23 cellular contexts compared by ENCODE assay signal in genomic region chr15:70646169-70646568, GRCh38.
"Had no signal": no experiment of that assay in that cellular context is flagged by ENCODE, and none has a peak within 500 bp of the region (broad histone marks: within the 10 kb centered on the region; RNA-seq: fewer than 3 reads in every experiment).

No MANE protein-coding gene starts in this region.

- H3K9me3 ChIP-seq: esophagus muscularis mucosa, gastroesophageal sphincter, heart right ventricle, left ventricle myocardium inferior, lower lobe of right lung had no signal

- H3K4me3 ChIP-seq: coronary artery, dorsolateral prefrontal cortex, esophagus muscularis mucosa, gastroesophageal sphincter, heart right ventricle, left ventricle myocardium inferior, lower lobe of right lung had no signal

- H3K4me1 ChIP-seq: esophagus muscularis mucosa, gastroesophageal sphincter, left ventricle myocardium inferior, lower lobe of right lung had no signal

- H3K27ac ChIP-seq: coronary artery, esophagus muscularis mucosa, foreskin keratinocyte, gastroesophageal sphincter, heart right ventricle, left ventricle myocardium inferior, lower lobe of right lung had no signal

- FAIRE-seq: colon, endothelial cell of umbilical vein, frontal cortex, islet of Langerhans, keratinocyte had no signal

- DNase-seq: dermis blood vessel endothelial cell; dorsolateral prefrontal cortex; effector CD4-positive, alpha-beta T cell; effector memory CD4-positive, alpha-beta T cell; foreskin keratinocyte; glutamatergic neuron; head of caudate nucleus; heart right ventricle; hippocampal formation; left cardiac atrium; left ventricle myocardium inferior; lower lobe of right lung; mesenchymal stem cell; midbrain; naive thymus-derived CD4-positive, alpha-beta T cell had no signal

- H3K36me3 ChIP-seq: esophagus muscularis mucosa, gastroesophageal sphincter, heart right ventricle, left ventricle myocardium inferior, lower lobe of right lung had no signal

- H3K27me3 ChIP-seq: dorsolateral prefrontal cortex, esophagus muscularis mucosa, foreskin keratinocyte, gastroesophageal sphincter, heart right ventricle had no signal

- ATAC-seq: foreskin keratinocyte; gastroesophageal sphincter; heart right ventricle; left cardiac atrium; lower lobe of right lung; naive thymus-derived CD4-positive, alpha-beta T cell had no signal
